Comparison of ENCODE assay signal across 8 cellular contexts in genomic region chr22:38317237-38317994, GRCh38. TPM values are rescaled to one million over a fixed set of nuclear protein-coding genes. Genes with fewer than 3 reads are reported as not detected.
A peak's percentile ranks its signal among the peaks of the same experiment; 100 is the strongest.
DNase-seq lines count a peak whose midpoint lies in the region; FAIRE-seq and TF ChIP-seq lines count a peak whose summit lies in the region.

Gene CSNK1E (minus strand): TSS chr22:38317433. CDS start chr22:38314157, 3,276 bp downstream.

- H3K27ac ChIP-seq in coronary artery: peak within 1 kb of the TSS; percentile 97 to 99

- H3K4me3 Mint-ChIP-seq in activated CD4-positive, alpha-beta T cell treated with anti-CD3 and anti-CD28 coated beads, Interleukin-2, amount 10 ng/mL, durations not matched to agents 7 days and 5 days: peak within 1 kb of the TSS; percentile 85

- POLR2A ChIA-PET in AG04449 (lab: Yijun Ruan, JAX): interaction anchor here (0.6 to 1.5 kb wide), 5 partner anchors 11 to 249 kb away, joined by 3 to 7 read pairs (median 3); partner anchors contain the start of gene MAFF
- POLR2A ChIA-PET in activated CD4-positive, alpha-beta T cell treated with anti-CD3 and anti-CD28 coated beads, Interleukin-2, amount 10 ng/mL, durations not matched to agents 7 days and 5 days (lab: Charles Lee): no interaction called here

- no peak for FAIRE-seq in GM19239 (lab: Jason Lieb, UNC)

- TF ChIP-seq CTCF in AG04449 (IDR thresholded peaks at IDR 0.05; ENCODE audit: insufficient read depth, low read length, missing control alignments): no peak
- TF ChIP-seq CTCF in coronary artery (IDR thresholded peaks at IDR 0.05): no peak

- no peak for DNase-seq in AG04449 (ENCODE audit: low read depth, low spot score)
- peak; percentile 83 for DNase-seq in GM19239 (ENCODE audit: insufficient read length, low spot score)
- DNase-seq in NCI-H1417 (lab: John Stamatoyannopoulos, UW): peak; percentile 53 to 70 (median 70)
- peak; percentile 73 for DNase-seq in activated CD4-positive, alpha-beta T cell treated with anti-CD3 and anti-CD28 coated beads, Interleukin-2, amount 10 ng/mL, durations not matched to agents 7 days and 5 days
- no peak for DNase-seq in coronary artery (ENCODE audit: low spot score)
- peak; percentile 89 for DNase-seq in left kidney (ENCODE audit: low read depth, low spot score)
- peak; percentile 66 for DNase-seq in stimulated activated CD4-positive, alpha-beta T cell treated with anti-CD3 and anti-CD28 coated beads, Interleukin-1b, Interleukin-23, amount 100 ng/mL, for 48 hours
- no peak for DNase-seq in NCI-H1694 treated with DMSO at 0.1 percent for 48 hours (lab: John Stamatoyannopoulos, UW)

- H3K4me3 ChIP-seq in AG04449 (ENCODE audit: low read depth, low read length) (peak within 1 kb of the TSS; percentile 65), coronary artery (peak within 1 kb of the TSS; percentile 96)

- CTCF ChIA-PET in AG04449 (lab: Yijun Ruan, JAX): interaction anchor here (0.7 to 1.2 kb wide), 2 partner anchors 36 to 265 kb away, joined by 3 read pairs; no protein-coding TSS in a partner anchor
- CTCF ChIA-PET in activated CD4-positive, alpha-beta T cell treated with anti-CD3 and anti-CD28 coated beads, Interleukin-2, amount 10 ng/mL, durations not matched to agents 7 days and 5 days (lab: Charles Lee): interaction anchor here (1.8 kb wide), 1 partner anchor 11 kb away, joined by 7 read pairs; no protein-coding TSS in a partner anchor

- H3K27me3 Mint-ChIP-seq in activated CD4-positive, alpha-beta T cell treated with anti-CD3 and anti-CD28 coated beads, Interleukin-2, amount 10 ng/mL, durations not matched to agents 7 days and 5 days: no peaks in the 10 kb centered on the region

- H3K4me1 Mint-ChIP-seq in activated CD4-positive, alpha-beta T cell treated with anti-CD3 and anti-CD28 coated beads, Interleukin-2, amount 10 ng/mL, durations not matched to agents 7 days and 5 days: peaks cover 49% of the 10 kb centered on the region

- H3K36me3 Mint-ChIP-seq in activated CD4-positive, alpha-beta T cell treated with anti-CD3 and anti-CD28 coated beads, Interleukin-2, amount 10 ng/mL, durations not matched to agents 7 days and 5 days (ENCODE audit: low read depth): no peaks in the 10 kb centered on the region

- H3K9me3 Mint-ChIP-seq in activated CD4-positive, alpha-beta T cell treated with anti-CD3 and anti-CD28 coated beads, Interleukin-2, amount 10 ng/mL, durations not matched to agents 7 days and 5 days: no peaks in the 10 kb centered on the region

- H3K27ac Mint-ChIP-seq in activated CD4-positive, alpha-beta T cell treated with anti-CD3 and anti-CD28 coated beads, Interleukin-2, amount 10 ng/mL, durations not matched to agents 7 days and 5 days: peak within 1 kb of the TSS; percentile 96

RNA-seq across cellular contexts. Expression of gene CSNK1E, which starts in this region (rescaled TPM):
- 10 to 100 TPM; 74.3 to 81.3 TPM for total RNA-seq in activated CD4-positive, alpha-beta T cell treated with anti-CD3 and anti-CD28 coated beads, Interleukin-2, amount 10 ng/mL, durations not matched to agents 7 days and 5 days

Comparison
In these comparisons a context has a peak if more than half of its experiments do, and no peak if none do; other contexts are left out.
1. DNase-seq: peak in GM19239 (single experiment), NCI-H1417 (3 of 3), activated CD4-positive, alpha-beta T cell treated with anti-CD3 and anti-CD28 coated beads, Interleukin-2, amount 10 ng/mL, durations not matched to agents 7 days and 5 days (single experiment), left kidney (single experiment) and stimulated activated CD4-positive, alpha-beta T cell treated with anti-CD3 and anti-CD28 coated beads, Interleukin-1b, Interleukin-23, amount 100 ng/mL, for 48 hours (single experiment); none in AG04449 (single experiment), coronary artery (single experiment) and NCI-H1694 treated with DMSO at 0.1 percent for 48 hours (single experiment).